In genomic region chr1:29706936-29707335, GRCh38 we compare ENCODE assay signal across 8 cellular contexts.
A peak's percentile ranks its signal among the peaks of the same experiment; 100 is the strongest.
DNase-seq lines count a peak whose midpoint lies in the region; ATAC-seq and TF ChIP-seq lines count a peak whose summit lies in the region.

No MANE protein-coding gene starts in this region.

- peak overlapping the region in 4 of 10 experiments; percentile 12 to 23 (median 20); a peak in 3 of 20 replicates for H3K4me3 ChIP-seq in BLaER1 treated with 17β-estradiol and CSF1 and Interleukin-3, amounts not matched to agents 10 nM and 100 nM
- no peak overlapping the region for H3K4me3 ChIP-seq in CD4-positive, alpha-beta memory T cell (ENCODE audit: low read length in 2 of 2)

- H3K4me3 Mint-ChIP-seq in MCF 10A (ENCODE audit: unreplicated experiment), result peak overlapping the region; percentile 41
- no peak overlapping the region for H3K4me3 Mint-ChIP-seq in CD4-positive, alpha-beta memory T cell

- intact Hi-C loops in MCF 10A (cut with micrococcal nuclease), result loop anchor here (1.0 to 10.0 kb wide), 4 partner anchors 85 to 332 kb away; no protein-coding TSS in a partner anchor
- intact Hi-C loops in CD4-positive, alpha-beta memory T cell (cut with micrococcal nuclease), result no loop called here

- peak overlapping the region in 8 of 11 experiments; percentile 14 to 60 (median 31); a peak in 9 of 22 replicates for H3K27ac ChIP-seq in BLaER1 treated with 17β-estradiol and CSF1 and Interleukin-3, amounts not matched to agents 10 nM and 100 nM
- H3K27ac ChIP-seq in CD4-positive, alpha-beta memory T cell (ENCODE audit: low read depth, low read length), result no peak overlapping the region

- H3K27me3 Mint-ChIP-seq in MCF 10A (ENCODE audit: insufficient read depth, unreplicated experiment), result no peaks in the 10 kb centered on the region
- H3K27me3 Mint-ChIP-seq in CD4-positive, alpha-beta memory T cell, result peaks cover 15 to 30% of the 10 kb centered on the region in 2 donors

- H3K27me3 ChIP-seq in BLaER1 treated with 17β-estradiol and CSF1 and Interleukin-3, amounts not matched to agents 10 nM and 100 nM, result no peaks in the 10 kb centered on the region
- peaks cover 6% of the 10 kb centered on the region for H3K27me3 ChIP-seq in CD4-positive, alpha-beta memory T cell (ENCODE audit: insufficient read depth, low read length)

- no peaks in the 10 kb centered on the region for H3K9me3 ChIP-seq in BLaER1 treated with 17β-estradiol and CSF1 and Interleukin-3, amounts not matched to agents 10 nM and 100 nM (replicated peaks in 1 of 11)
- no peaks in the 10 kb centered on the region for H3K9me3 ChIP-seq in CD4-positive, alpha-beta memory T cell (ENCODE audit: control insufficient read depth in 1 of 2, low read length in 2 of 2)

- H3K4me1 ChIP-seq in BLaER1 treated with 17β-estradiol and CSF1 and Interleukin-3, amounts not matched to agents 10 nM and 100 nM, result peaks cover 50 to 66% (median 62%) of the 10 kb centered on the region in 10 experiments
- H3K4me1 ChIP-seq in CD4-positive, alpha-beta memory T cell (ENCODE audit: insufficient read depth, low read length), result no peaks in the 10 kb centered on the region

- H3K9me3 Mint-ChIP-seq in MCF 10A (ENCODE audit: unreplicated experiment), result no peaks in the 10 kb centered on the region
- peaks cover 0 to 2% (median 0%) of the 10 kb centered on the region in 8 donors for H3K9me3 Mint-ChIP-seq in CD4-positive, alpha-beta memory T cell

- BruUV-seq in MCF 10A (replicated peaks; lab: Mats Ljungman, UMichigan), result no TSS peak

- no peaks in the 10 kb centered on the region for H4K20me1 ChIP-seq in BLaER1 treated with 17β-estradiol and CSF1 and Interleukin-3, amounts not matched to agents 10 nM and 100 nM

- POLR2A ChIA-PET in MCF 10A (lab: Yijun Ruan, JAX), result no interaction called here
- POLR2A ChIA-PET in CD4-positive, alpha-beta memory T cell (lab: Charles Lee; ENCODE audit: partially characterized antibody), result no interaction called here

- peak; percentile 62 for TF ChIP-seq CTCF in MCF 10A (IDR thresholded peaks at IDR 0.05; ENCODE audit: unreplicated experiment)

- H3K27ac Mint-ChIP-seq in MCF 10A (ENCODE audit: low read depth, unreplicated experiment), result no peak overlapping the region
- no peak overlapping the region for H3K27ac Mint-ChIP-seq in CD4-positive, alpha-beta memory T cell

- H3K36me3 Mint-ChIP-seq in MCF 10A (ENCODE audit: insufficient read depth, unreplicated experiment), result peaks cover 4% of the 10 kb centered on the region
- no peaks in the 10 kb centered on the region for H3K36me3 Mint-ChIP-seq in CD4-positive, alpha-beta memory T cell

- peaks cover 35% of the 10 kb centered on the region for H3K4me1 Mint-ChIP-seq in MCF 10A (ENCODE audit: insufficient read depth, unreplicated experiment)
- H3K4me1 Mint-ChIP-seq in CD4-positive, alpha-beta memory T cell, result peaks cover 0 to 2% (median 0%) of the 10 kb centered on the region in 4 donors

- peak overlapping the region; percentile 58 to 83 (median 70) for H3K4me2 ChIP-seq in BLaER1 treated with 17β-estradiol and CSF1 and Interleukin-3, amounts not matched to agents 10 nM and 100 nM

- no peaks in the 10 kb centered on the region for H3K36me3 ChIP-seq in BLaER1 treated with 17β-estradiol and CSF1 and Interleukin-3, amounts not matched to agents 10 nM and 100 nM
- no peaks in the 10 kb centered on the region for H3K36me3 ChIP-seq in CD4-positive, alpha-beta memory T cell (ENCODE audit: insufficient read depth, low read length)

- peak; percentile 55 for ATAC-seq in GM19463 (IDR thresholded peaks at IDR 0.05; ENCODE audit: unreplicated experiment)
- no peak for ATAC-seq in HG02623 (IDR thresholded peaks at IDR 0.05; ENCODE audit: unreplicated experiment)

- DNase-seq in NCI-H524 (lab: John Stamatoyannopoulos, UW), result peak; percentile 81 to 89
- DNase-seq in MCF 10A (ENCODE audit: unreplicated experiment), result peak; percentile 70
- peak; percentile 75 for DNase-seq in mesenteric fat pad (ENCODE audit: low spot score)
- DNase-seq in CD4-positive, alpha-beta memory T cell, result no peak
- DNase-seq in activated gamma-delta T cell treated with Interleukin-2 at 50 U/mL for 16 hours, result no peak

- CTCF ChIA-PET in MCF 10A (lab: Yijun Ruan, JAX), result interaction anchor here (0.5 to 1.7 kb wide), 7 partner anchors 9 to 492 kb away, joined by 3 to 6 read pairs (median 4); no protein-coding TSS in a partner anchor
- CTCF ChIA-PET in CD4-positive, alpha-beta memory T cell (lab: Charles Lee; ENCODE audit: partially characterized antibody), result no interaction called here

- peak overlapping the region in 5 of 11 experiments; percentile 31 to 52 (median 39); a peak in 6 of 22 replicates for H3K9ac ChIP-seq in BLaER1 treated with 17β-estradiol and CSF1 and Interleukin-3, amounts not matched to agents 10 nM and 100 nM

Comparison
In these comparisons a context has a peak if more than half of its experiments do, and no peak if none do; other contexts are left out.
1. DNase-seq: peak in NCI-H524 (2 of 2), MCF 10A (single experiment) and mesenteric fat pad (single experiment); none in CD4-positive, alpha-beta memory T cell (0 of 5) and activated gamma-delta T cell treated with Interleukin-2 at 50 U/mL for 16 hours (single experiment).